23 cellular contexts compared by ENCODE assay signal in genomic region chr22:48683640-48684039, GRCh38.
DNase-seq lines count a peak whose midpoint lies in the region; ATAC-seq, FAIRE-seq and TF ChIP-seq lines count a peak whose summit lies in the region.
"Had no signal": no experiment of that assay in that cellular context is flagged by ENCODE, and none has a peak within 500 bp of the region (broad histone marks: within the 10 kb centered on the region; RNA-seq: fewer than 3 reads in every experiment).

No MANE protein-coding gene starts in this region.

- H3K9ac ChIP-seq in H1 (replicated peaks in 1 of 4; ENCODE audit: extremely low read depth in 1 of 4, low read depth in 3 of 4, low read length in 3 of 4), result no peak overlapping the region
- H3K9ac ChIP-seq: BLaER1, GM23248 had no signal

- H3K27ac ChIP-seq in right atrium auricular region (no peak overlapping the region), H1 (ENCODE audit: low read depth, low read length) (no peak overlapping the region)
- H3K27ac ChIP-seq: 22Rv1, BLaER1, C4-2B, GM23248 had no signal

- no peak overlapping the region for H2AK5ac ChIP-seq in H1 (ENCODE audit: low read depth, low read length)

- H2BK5ac ChIP-seq in H1 (ENCODE audit: low read depth, low read length), result peak overlapping the region; percentile 16; the same call in 1 of the 2 replicates

- no peaks in the 10 kb centered on the region for H3K9me3 Mint-ChIP-seq in activated CD4-positive, alpha-beta T cell treated with anti-CD3 and anti-CD28 coated beads for 36 hours (ENCODE audit: low read depth)
- H3K9me3 Mint-ChIP-seq: CD8-positive, alpha-beta T cell had no signal

- H3K4me1 ChIP-seq in right atrium auricular region (no peaks in the 10 kb centered on the region), H1 (replicated peaks in 1 of 4; ENCODE audit: control insufficient read depth in 3 of 4, insufficient read depth in 4 of 4, low read length in 3 of 4) (peaks cover 0 to 4% (median 2%) of the 10 kb centered on the region in 4 experiments; a peak in 3 of 7 replicates)
- H3K4me1 ChIP-seq: Caco-2 had no signal

- TF ChIP-seq CTCF in right atrium auricular region (IDR thresholded peaks at IDR 0.05) (no peak), H1 (IDR thresholded peaks at IDR 0.05; ENCODE audit: control extremely low read depth in 1 of 3, insufficient read depth in 1 of 3, low read depth in 1 of 3, low read length in 3 of 3) (no peak)

- no peak for TF ChIP-seq EP300 in H1 (IDR thresholded peaks at IDR 0.05; ENCODE audit: borderline replicate concordance in 1 of 2, low read depth in 2 of 2, low read length in 2 of 2)

- CTCF ChIA-PET in activated CD4-positive, alpha-beta T cell treated with anti-CD3 and anti-CD28 coated beads for 36 hours (lab: Charles Lee), result no interaction called here
- CTCF ChIA-PET in H1 (lab: Charles Lee; ENCODE audit: partially characterized antibody), result no interaction called here

- no peak overlapping the region for H3K14ac ChIP-seq in H1 (ENCODE audit: insufficient read length)

- TF ChIP-seq RAD21 in H1 (IDR thresholded peaks at IDR 0.05 in 1 of 2, conservative IDR thresholded peaks at IDR 0.05 in 1 of 2; ENCODE audit: low read depth in 2 of 2, low read length in 2 of 2), result no peak

- no peak overlapping the region for H3K27ac Mint-ChIP-seq in activated CD4-positive, alpha-beta T cell treated with anti-CD3 and anti-CD28 coated beads for 36 hours
- H3K27ac Mint-ChIP-seq: B cell; CD4-positive, CD25-positive, alpha-beta regulatory T cell; CD8-positive, alpha-beta T cell; H9 had no signal

- H3K56ac ChIP-seq in H1 (replicated peaks; ENCODE audit: insufficient read length, low read depth, low read length), result no peak overlapping the region

- H3K27me3 ChIP-seq in right atrium auricular region (no peaks in the 10 kb centered on the region), H1 (replicated peaks in 1 of 4; ENCODE audit: control insufficient read depth in 3 of 4, extremely low read depth in 1 of 4, insufficient read depth in 3 of 4, low read length in 3 of 4) (no peaks in the 10 kb centered on the region)
- H3K27me3 ChIP-seq: BLaER1 had no signal

- H3K36me3 ChIP-seq in right atrium auricular region (no peaks in the 10 kb centered on the region), H1 (ENCODE audit: control insufficient read depth in 2 of 4, insufficient read depth in 4 of 4, low read length in 3 of 4) (no peaks in the 10 kb centered on the region)
- H3K36me3 ChIP-seq: BLaER1 had no signal

- no peak overlapping the region for H4K91ac ChIP-seq in H1 (replicated peaks; ENCODE audit: insufficient read length, low read length)

- H3K4ac ChIP-seq in H1 (replicated peaks; ENCODE audit: insufficient read length, low read depth, low read length), result no peak overlapping the region

- H4K8ac ChIP-seq in H1 (ENCODE audit: extremely low read depth, insufficient read depth, low read length), result no peak overlapping the region

- H3K27me3 Mint-ChIP-seq in activated CD4-positive, alpha-beta T cell treated with anti-CD3 and anti-CD28 coated beads for 36 hours, result peaks cover 5% of the 10 kb centered on the region
- H3K27me3 Mint-ChIP-seq: B cell; CD4-positive, CD25-positive, alpha-beta regulatory T cell had no signal

- no peak overlapping the region for H2BK12ac ChIP-seq in H1 (ENCODE audit: low read depth, low read length)

- WGBS in H1 (ENCODE audit: extremely low coverage in 1 of 2, insufficient coverage in 1 of 2, insufficient read length in 1 of 2, insufficient replicate concordance in 2 of 2, low coverage in 1 of 2, low lambda C conversion rate in 2 of 2, missing lambda C conversion rate in 1 of 2), 2 experiments, result 97% methylated on average over 9 of the region's 9 CpGs; no CpG with 5 or more reads in 1 of the 2 experiments

- no peak overlapping the region for H3K4me2 ChIP-seq in H1 (ENCODE audit: insufficient read depth in 1 of 2, low read depth in 2 of 2, low read length in 2 of 2)

- H3K79me1 ChIP-seq in H1 (ENCODE audit: low read depth, low read length), result no peaks in the 10 kb centered on the region

- H3K4me3 ChIP-seq in right atrium auricular region (no peak overlapping the region), H1 (ENCODE audit: extremely low read depth in 1 of 4, insufficient read depth in 2 of 4, low read depth in 3 of 4, low read length in 4 of 4) (no peak overlapping the region)
- H3K4me3 ChIP-seq: BLaER1, GM12878, GM23248 had no signal

- no peak overlapping the region for H2BK20ac ChIP-seq in H1 (ENCODE audit: low read length)

- FAIRE-seq in H1 (lab: Jason Lieb, UNC), result no peak
- FAIRE-seq: A204.1, GM12878, GM19239 had no signal

- no peak overlapping the region; the same call in 1 of the 2 replicates for H3K18ac ChIP-seq in H1 (ENCODE audit: extremely low read depth, low read length)

- peak; percentile 22 for DNase-seq in activated CD4-positive, alpha-beta T cell treated with anti-CD3 and anti-CD28 coated beads for 36 hours
- no peak for DNase-seq in activated CD4-positive, alpha-beta T cell treated with anti-CD3 and anti-CD28 coated beads, Interleukin-2, amount 50 U/mL, for 1 hour
- DNase-seq in Right ventricle myocardium superior (peak; percentile 6), right atrium auricular region (ENCODE audit: low spot score) (no peak), H1 (ENCODE audit: low read depth in 1 of 2, low spot score in 2 of 2) (no peak), NOMO-1 treated with DMSO at 0.1 percent for 48 hours (lab: John Stamatoyannopoulos, UW; ENCODE audit: unreplicated experiment) (no peak)
- DNase-seq: Caco-2; CD4-positive, CD25-positive, alpha-beta regulatory T cell; CD8-positive, alpha-beta T cell; DMS153; DMS79; EL; GDM1; GM23248; H9 had no signal

- H3K36me3 Mint-ChIP-seq in activated CD4-positive, alpha-beta T cell treated with anti-CD3 and anti-CD28 coated beads for 36 hours (ENCODE audit: low read depth), result no peaks in the 10 kb centered on the region
- H3K36me3 Mint-ChIP-seq: CD4-positive, CD25-positive, alpha-beta regulatory T cell; CD8-positive, alpha-beta T cell had no signal

- no peak overlapping the region for H3K23ac ChIP-seq in H1 (ENCODE audit: insufficient read length)

- intact Hi-C loops in activated CD4-positive, alpha-beta T cell treated with anti-CD3 and anti-CD28 coated beads for 36 hours (cut with DNase I, micrococcal nuclease), result no loop called here
- intact Hi-C loops in Right ventricle myocardium superior (cut with DNase I), result no loop called here

- H2BK120ac ChIP-seq in H1 (replicated peaks; ENCODE audit: low read depth, low read length), result no peak overlapping the region

- H4K5ac ChIP-seq in H1 (ENCODE audit: insufficient read length, low read depth, low read length), result no peak overlapping the region

- H2BK15ac ChIP-seq in H1 (ENCODE audit: low read length), result no peak overlapping the region

- H3K4me1 Mint-ChIP-seq in activated CD4-positive, alpha-beta T cell treated with anti-CD3 and anti-CD28 coated beads for 36 hours, result no peaks in the 10 kb centered on the region
- H3K4me1 Mint-ChIP-seq: B cell; CD4-positive, CD25-positive, alpha-beta regulatory T cell had no signal

- TF ChIP-seq POLR2A in H1 (IDR thresholded peaks at IDR 0.05; ENCODE audit: control extremely low read depth in 1 of 2, low read depth in 2 of 2, low read length in 2 of 2), result no peak

- no peak overlapping the region for H3K4me3 Mint-ChIP-seq in activated CD4-positive, alpha-beta T cell treated with anti-CD3 and anti-CD28 coated beads for 36 hours
- H3K4me3 Mint-ChIP-seq: B cell; CD4-positive, CD25-positive, alpha-beta regulatory T cell; CD8-positive, alpha-beta T cell; H9 had no signal

- peaks cover 0 to 2% of the 10 kb centered on the region in 2 experiments; a peak in 1 of 4 replicates for H3K79me2 ChIP-seq in H1 (ENCODE audit: control insufficient read depth in 1 of 2, insufficient read depth in 2 of 2, low read length in 2 of 2)

- POLR2A ChIA-PET in activated CD4-positive, alpha-beta T cell treated with anti-CD3 and anti-CD28 coated beads for 36 hours (lab: Charles Lee), result no interaction called here
- POLR2A ChIA-PET in H1 (lab: Charles Lee; ENCODE audit: partially characterized antibody), result no interaction called here

- H3K9me3 ChIP-seq in right atrium auricular region (no peaks in the 10 kb centered on the region), H1 (ENCODE audit: insufficient read depth in 2 of 2, low read depth in 1 of 2, low read length in 1 of 2) (no peaks in the 10 kb centered on the region)
- H3K9me3 ChIP-seq: BLaER1, Caco-2 had no signal

- no peak overlapping the region for H2AFZ ChIP-seq in H1 (ENCODE audit: low read length)
- H2AFZ ChIP-seq: GM23248 had no signal

- H4K20me1 ChIP-seq in H1 (replicated peaks in 1 of 2; ENCODE audit: control insufficient read depth in 1 of 2, insufficient read depth in 2 of 2, low read length in 2 of 2), result peaks cover 0 to 7% of the 10 kb centered on the region in 2 experiments
- H4K20me1 ChIP-seq: BLaER1 had no signal

- ATAC-seq in activated CD4-positive, alpha-beta T cell treated with anti-CD3 and anti-CD28 coated beads for 36 hours, result no peak
- no peak for ATAC-seq in Right ventricle myocardium superior (ENCODE audit: poor library complexity)
- ATAC-seq: CD8-positive, alpha-beta T cell; GM12878; HCT116 had no signal

- peaks cover 9% of the 10 kb centered on the region; the same call in 1 of the 2 replicates for H3K23me2 ChIP-seq in H1 (ENCODE audit: low read depth, low read length)

TF ChIP-seq in H1, 55 proteins besides CTCF, POLR2A, EP300 and RAD21 (continues in another document):
- TF ChIP-seq CBX5 (IDR thresholded peaks at IDR 0.05; ENCODE audit: low read depth, low read length), result no peak
- TF ChIP-seq POU5F1 (IDR thresholded peaks at IDR 0.05; ENCODE audit: low read depth, low read length), result no peak
- no peak for TF ChIP-seq POLR2AphosphoS5 (IDR thresholded peaks at IDR 0.05; ENCODE audit: low read depth, low read length)
- TF ChIP-seq CHD2 (IDR thresholded peaks at IDR 0.05; ENCODE audit: low read length), result no peak
- no peak for TF ChIP-seq HDAC2 (IDR thresholded peaks at IDR 0.05; ENCODE audit: borderline replicate concordance in 1 of 2, low read depth in 2 of 2, low read length in 2 of 2)
- TF ChIP-seq SIRT6 (IDR thresholded peaks at IDR 0.05; ENCODE audit: low read length), result no peak
- TF ChIP-seq RFX5 (IDR thresholded peaks at IDR 0.05; ENCODE audit: borderline replicate concordance, low read depth, low read length), result no peak
- TF ChIP-seq E2F6 (IDR thresholded peaks at IDR 0.05), result no peak
- TF ChIP-seq SIX5 (IDR thresholded peaks at IDR 0.05; ENCODE audit: low read depth, low read length), result no peak
- TF ChIP-seq SP4 (IDR thresholded peaks at IDR 0.05; ENCODE audit: low read length), result no peak
- TF ChIP-seq YY1 (IDR thresholded peaks at IDR 0.05; ENCODE audit: low read depth, low read length), result no peak
- TF ChIP-seq SP2 (IDR thresholded peaks at IDR 0.05; ENCODE audit: low read length), result no peak

Comparison
In these comparisons a context has a peak if more than half of its experiments do, and no peak if none do; other contexts are left out.
1. DNase-seq: peak in activated CD4-positive, alpha-beta T cell treated with anti-CD3 and anti-CD28 coated beads for 36 hours (single experiment) and Right ventricle myocardium superior (single experiment); none in activated CD4-positive, alpha-beta T cell treated with anti-CD3 and anti-CD28 coated beads, Interleukin-2, amount 50 U/mL, for 1 hour (single experiment), right atrium auricular region (single experiment), H1 (0 of 2) and NOMO-1 treated with DMSO at 0.1 percent for 48 hours (single experiment).